ENCODE assay signal across 1 cellular context in genomic region chr2:200403794-200404193, GRCh38.
TF ChIP-seq lines count a peak whose summit lies in the region.

No MANE protein-coding gene starts in this region.

TF ChIP-seq in HepG2, 621 proteins besides CTCF, POLR2A, EP300 and RAD21:
- TF ChIP-seq HOMEZ (CRISPR knock-in tag; IDR thresholded peaks at IDR 0.05; ENCODE audit: low read depth) (no peak), ZNF329 (CRISPR knock-in tag; IDR thresholded peaks at IDR 0.05; ENCODE audit: low read depth) (no peak), ZNF570 (CRISPR knock-in tag; IDR thresholded peaks at IDR 0.05; ENCODE audit: borderline replicate concordance) (no peak), MTA1 (CRISPR knock-in tag; IDR thresholded peaks at IDR 0.05; ENCODE audit: borderline replicate concordance) (no peak), MAFK (conservative IDR thresholded peaks at IDR 0.05 in 1 of 2, IDR thresholded peaks at IDR 0.05 in 1 of 2; ENCODE audit: low read length in 2 of 2) (no peak), ZNF567 (CRISPR knock-in tag; IDR thresholded peaks at IDR 0.05; ENCODE audit: borderline replicate concordance) (no peak), ZNF34 (CRISPR knock-in tag; IDR thresholded peaks at IDR 0.05; ENCODE audit: borderline replicate concordance) (no peak), BRCA1 (CRISPR knock-in tag; IDR thresholded peaks at IDR 0.05) (no peak), TEAD3 (CRISPR knock-in tag; optimal IDR thresholded peaks at IDR 0.05; ENCODE audit: borderline replicate concordance) (peak; percentile 21), MBD4 (IDR thresholded peaks at IDR 0.05; ENCODE audit: borderline replicate concordance, low read length) (0 out of 2 replicates have a peak, but pooled peaks have one; percentile 20), CBX1 (IDR thresholded peaks at IDR 0.05; ENCODE audit: low read depth) (no peak), DPF2 (CRISPR knock-in tag; IDR thresholded peaks at IDR 0.05; ENCODE audit: borderline replicate concordance, low read depth) (no peak), PAWR (CRISPR knock-in tag; IDR thresholded peaks at IDR 0.05; ENCODE audit: borderline replicate concordance) (no peak), MAFF (IDR thresholded peaks at IDR 0.05; ENCODE audit: low read depth, low read length) (no peak), ATF4 (CRISPR knock-in tag; IDR thresholded peaks at IDR 0.05) (no peak), ZBTB21 (CRISPR knock-in tag; IDR thresholded peaks at IDR 0.05) (no peak)
- TF ChIP-seq, protein P1, sequence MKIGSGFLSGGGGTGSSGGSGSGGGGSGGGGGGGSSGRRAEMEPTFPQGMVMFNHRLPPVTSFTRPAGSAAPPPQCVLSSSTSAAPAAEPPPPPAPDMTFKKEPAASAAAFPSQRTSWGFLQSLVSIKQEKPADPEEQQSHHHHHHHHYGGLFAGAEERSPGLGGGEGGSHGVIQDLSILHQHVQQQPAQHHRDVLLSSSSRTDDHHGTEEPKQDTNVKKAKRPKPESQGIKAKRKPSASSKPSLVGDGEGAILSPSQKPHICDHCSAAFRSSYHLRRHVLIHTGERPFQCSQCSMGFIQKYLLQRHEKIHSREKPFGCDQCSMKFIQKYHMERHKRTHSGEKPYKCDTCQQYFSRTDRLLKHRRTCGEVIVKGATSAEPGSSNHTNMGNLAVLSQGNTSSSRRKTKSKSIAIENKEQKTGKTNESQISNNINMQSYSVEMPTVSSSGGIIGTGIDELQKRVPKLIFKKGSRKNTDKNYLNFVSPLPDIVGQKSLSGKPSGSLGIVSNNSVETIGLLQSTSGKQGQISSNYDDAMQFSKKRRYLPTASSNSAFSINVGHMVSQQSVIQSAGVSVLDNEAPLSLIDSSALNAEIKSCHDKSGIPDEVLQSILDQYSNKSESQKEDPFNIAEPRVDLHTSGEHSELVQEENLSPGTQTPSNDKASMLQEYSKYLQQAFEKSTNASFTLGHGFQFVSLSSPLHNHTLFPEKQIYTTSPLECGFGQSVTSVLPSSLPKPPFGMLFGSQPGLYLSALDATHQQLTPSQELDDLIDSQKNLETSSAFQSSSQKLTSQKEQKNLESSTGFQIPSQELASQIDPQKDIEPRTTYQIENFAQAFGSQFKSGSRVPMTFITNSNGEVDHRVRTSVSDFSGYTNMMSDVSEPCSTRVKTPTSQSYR (CRISPR knock-in tag; IDR thresholded peaks at IDR 0.05; ENCODE audit: borderline replicate concordance): no peak
